6 cellular contexts compared by ENCODE assay signal in genomic region chr16:30064746-30065111, GRCh38. TPM values are rescaled to one million over a fixed set of nuclear protein-coding genes. Genes with fewer than 3 reads are reported as not detected.
DNase-seq lines count a peak whose midpoint lies in the region; ATAC-seq and TF ChIP-seq lines count a peak whose summit lies in the region.

No MANE protein-coding gene starts in this region.

- WGBS in GM23248 (ENCODE audit: low coverage in 1 of 2, low lambda C conversion rate in 2 of 2, missing lambda C conversion rate in 2 of 2), 2 experiments: 1% methylated on average over 21 to 22 of the region's 26 CpGs

- H3K27me3 ChIP-seq in GM23248 (replicated peaks; ENCODE audit: insufficient read depth) (no peaks in the 10 kb centered on the region), brain microvascular endothelial cell (replicated peaks) (no peaks in the 10 kb centered on the region), neural cell (ENCODE audit: insufficient read depth, low read depth, low read length) (no peaks in the 10 kb centered on the region)

- peaks cover 38% of the 10 kb centered on the region for H3F3A ChIP-seq in GM23248 (ENCODE audit: insufficient read depth)
- no peaks in the 10 kb centered on the region for H3F3A ChIP-seq in neural cell (ENCODE audit: insufficient read depth, low read length, poor library complexity, severe bottlenecking)

- DNase-seq in GM23248 (no peak), brain microvascular endothelial cell (no peak), SHP77 treated with DMSO at 0.1 percent for 48 hours (lab: John Stamatoyannopoulos, UW) (no peak), posterior vena cava (ENCODE audit: low spot score) (no peak)

- H3K9me2 ChIP-seq in GM23248 (ENCODE audit: insufficient read depth): no peaks in the 10 kb centered on the region
- H3K9me2 ChIP-seq in neural cell (ENCODE audit: insufficient read depth, low read length): no peaks in the 10 kb centered on the region

- H3K9me3 ChIP-seq in GM23248 (ENCODE audit: low read depth) (no peaks in the 10 kb centered on the region), neural cell (ENCODE audit: low read length) (no peaks in the 10 kb centered on the region)

- H3K4me2 ChIP-seq in GM23248 (ENCODE audit: unreplicated experiment) (peak overlapping the region; percentile 95), neural cell (ENCODE audit: low read length) (peak overlapping the region; percentile 83)

- H4K20me1 ChIP-seq in GM23248 (ENCODE audit: insufficient read depth) (peaks cover 24% of the 10 kb centered on the region; the same call in 1 of the 2 replicates), neural cell (ENCODE audit: insufficient read depth) (no peaks in the 10 kb centered on the region)

- TF ChIP-seq RAD21 in neural cell (conservative IDR thresholded peaks at IDR 0.05): no peak

- intact Hi-C loops in posterior vena cava (cut with DNase I): no loop called here

- peaks cover 35% of the 10 kb centered on the region for H3K4me1 ChIP-seq in GM23248 (ENCODE audit: insufficient read depth)

- peaks cover 63% of the 10 kb centered on the region for H3K79me2 ChIP-seq in GM23248 (ENCODE audit: insufficient read depth)
- peaks cover 11% of the 10 kb centered on the region for H3K79me2 ChIP-seq in neural cell (replicated peaks; ENCODE audit: insufficient read depth, low read length)

- no peak for TF ChIP-seq EP300 in neural cell (conservative IDR thresholded peaks at IDR 0.05; ENCODE audit: poor library complexity, severe bottlenecking)

- H3K9ac ChIP-seq in GM23248 (peak overlapping the region; percentile 92), neural cell (ENCODE audit: low read length) (peak overlapping the region; percentile 95)

- peak overlapping the region; percentile 82 for H3K4me3 ChIP-seq in GM23248
- H3K4me3 ChIP-seq in brain microvascular endothelial cell (ENCODE audit: low read depth, low read length): peak overlapping the region; percentile 64
- H3K4me3 ChIP-seq in neural cell (ENCODE audit: low read length): peak overlapping the region; percentile 97

- H3K27ac ChIP-seq in GM23248 (peak overlapping the region; percentile 87), brain microvascular endothelial cell (peak overlapping the region; percentile 95), neural cell (ENCODE audit: low read length) (peak overlapping the region; percentile 94)

- in situ Hi-C loops in GM23248 (cut with MboI) (no loop called here), brain microvascular endothelial cell (cut with HindIII; ENCODE audit: low pct_ligation_motif_present, low sequenced_read_pairs) (no loop called here)

- H3K36me3 ChIP-seq in GM23248 (ENCODE audit: low read depth) (peaks cover 26% of the 10 kb centered on the region), brain microvascular endothelial cell (replicated peaks) (peaks cover 37% of the 10 kb centered on the region), neural cell (ENCODE audit: insufficient read depth, low read length) (no peaks in the 10 kb centered on the region)

- H2AFZ ChIP-seq in GM23248 (peak overlapping the region; percentile 34; the same call in 1 of the 2 replicates), neural cell (ENCODE audit: low read depth, low read length) (peak overlapping the region; percentile 96)

- no peak for TF ChIP-seq CTCF in brain microvascular endothelial cell (IDR thresholded peaks at IDR 0.05; ENCODE audit: low read depth, low read length, missing control alignments)
- no peak for TF ChIP-seq CTCF in neural cell (IDR thresholded peaks at IDR 0.05; ENCODE audit: poor library complexity, severe bottlenecking)

- no peak for ATAC-seq in GM21825 (IDR thresholded peaks at IDR 0.05; ENCODE audit: unreplicated experiment)

TF ChIP-seq in neural cell, 6 proteins besides CTCF, POLR2A, EP300 and RAD21:
- TF ChIP-seq TAF1 (IDR thresholded peaks at IDR 0.05; ENCODE audit: low read depth) (no peak), REST (IDR thresholded peaks at IDR 0.05; ENCODE audit: borderline replicate concordance) (no peak), POLR2AphosphoS5 (IDR thresholded peaks at IDR 0.05) (no peak), MXI1 (conservative IDR thresholded peaks at IDR 0.05; ENCODE audit: poor library complexity, severe bottlenecking) (no peak), EZH2 (IDR thresholded peaks at IDR 0.05; ENCODE audit: borderline replicate concordance, insufficient read depth, low read length, poor library complexity, severe bottlenecking) (no peak), SMC3 (conservative IDR thresholded peaks at IDR 0.05; ENCODE audit: poor library complexity) (no peak)

RNA-seq across cellular contexts. Expression of gene ALDOA, which starts 0.8 kb away (rescaled TPM):
- total RNA-seq in GM23248 (2014; rRNA removed; shearing (Covaris generic)): 1,441 and 1,602 TPM in 2 replicates
- polyA plus RNA-seq in GM23248 (2016; fragmentation: Nextera tagmentation; extraction: Ambion mirVana) (2,742 and 2,900 TPM in 2 replicates), neural cell (59.3 and 71.3 TPM in 2 replicates)
- polyA minus RNA-seq in neural cell: 51.3 and 54.3 TPM in 2 replicates
- 100 to 1,000 TPM; 937 to 987 TPM for total RNA-seq in posterior vena cava

RNA-seq across cellular contexts. Expression of gene PPP4C, which starts 11.1 kb away (rescaled TPM):
- 135 and 168 TPM in 2 replicates for total RNA-seq in GM23248 (2014; rRNA removed; shearing (Covaris generic))
- polyA plus RNA-seq in GM23248 (2016; fragmentation: Nextera tagmentation; extraction: Ambion mirVana): 205 and 210 TPM in 2 replicates
- 173 and 184 TPM in 2 replicates for polyA plus RNA-seq in neural cell
- polyA minus RNA-seq in neural cell: 122 and 159 TPM in 2 replicates
- 10 to 100 TPM; 40.0 to 46.9 TPM for total RNA-seq in posterior vena cava

RNA-seq across cellular contexts. Expression of gene TBX6, which starts 27.0 kb away (rescaled TPM):
- 0.11 TPM in 1 of 2 replicates, not detected in the other for total RNA-seq in GM23248 (2014; rRNA removed; shearing (Covaris generic))
- polyA plus RNA-seq in GM23248 (2016; fragmentation: Nextera tagmentation; extraction: Ambion mirVana) (0.13 and 0.20 TPM in 2 replicates), neural cell (not detected in 2 replicates)
- polyA minus RNA-seq in neural cell: not detected in 2 replicates
- total RNA-seq in posterior vena cava: under 1 TPM; 0.46 to 0.57 TPM

RNA-seq across cellular contexts. Expression of gene YPEL3, which starts 31.3 kb away (rescaled TPM):
- total RNA-seq in GM23248 (2014; rRNA removed; shearing (Covaris generic)): 62.6 and 100.0 TPM in 2 replicates
- polyA plus RNA-seq in GM23248 (2016; fragmentation: Nextera tagmentation; extraction: Ambion mirVana): 192 and 200 TPM in 2 replicates
- polyA plus RNA-seq in neural cell: 76.9 and 90.1 TPM in 2 replicates
- 22.4 and 26.4 TPM in 2 replicates for polyA minus RNA-seq in neural cell
- 10 to 100 TPM; 26.1 to 31.4 TPM for total RNA-seq in posterior vena cava

RNA-seq across cellular contexts. Expression of gene TLCD3B, which starts 33.7 kb away (rescaled TPM):
- total RNA-seq in GM23248 (2014; rRNA removed; shearing (Covaris generic)): not detected in 2 replicates
- polyA plus RNA-seq in GM23248 (2016; fragmentation: Nextera tagmentation; extraction: Ambion mirVana) (0.13 TPM in 1 of 2 replicates, not detected in the other), neural cell (18.9 and 21.7 TPM in 2 replicates)
- polyA minus RNA-seq in neural cell: 18.5 and 21.4 TPM in 2 replicates
- total RNA-seq in posterior vena cava: not detected
